ENCODE assay signal across 2 cellular contexts in genomic region chr20:2103454-2104153, GRCh38.
TF ChIP-seq lines count a peak whose summit lies in the region.

No MANE protein-coding gene starts in this region.

TF ChIP-seq in SK-N-SH, 30 proteins besides CTCF, POLR2A, EP300 and RAD21 (continued from another document):
- TF ChIP-seq REST (IDR thresholded peaks at IDR 0.05; ENCODE audit: low read depth, low read length) (no peak), EZH2phosphoT487 (IDR thresholded peaks at IDR 0.05; ENCODE audit: borderline replicate concordance, low read depth) (no peak), FOSL2 (IDR thresholded peaks at IDR 0.05; ENCODE audit: borderline replicate concordance, low read depth) (no peak), GABPA (IDR thresholded peaks at IDR 0.05; ENCODE audit: low read depth) (no peak), MXI1 (IDR thresholded peaks at IDR 0.05; ENCODE audit: low read depth, low read length) (no peak), ZBTB33 (IDR thresholded peaks at IDR 0.05; ENCODE audit: borderline replicate concordance, low read depth) (no peak), IRF3 (IDR thresholded peaks at IDR 0.05; ENCODE audit: low read depth, low read length) (no peak), TAF1 (IDR thresholded peaks at IDR 0.05; ENCODE audit: borderline replicate concordance, low read depth, low read length) (no peak), TCF12 (IDR thresholded peaks at IDR 0.05) (no peak), USF1 (IDR thresholded peaks at IDR 0.05; ENCODE audit: borderline replicate concordance, low read depth) (no peak), POLR2AphosphoS5 (IDR thresholded peaks at IDR 0.05; ENCODE audit: low read depth, low read length) (no peak)

TF ChIP-seq in SK-N-SH treated with all-trans-retinoic acid at 6 μM for 48 hours, 23 proteins besides CTCF, POLR2A, EP300 and RAD21 (continued from another document):
- no peak for TF ChIP-seq CREB5 (CRISPR knock-in tag; IDR thresholded peaks at IDR 0.05; ENCODE audit: low read depth)
- TF ChIP-seq ZNF70 (CRISPR knock-in tag; IDR thresholded peaks at IDR 0.05) = no peak
- TF ChIP-seq TCF4 (CRISPR knock-in tag; IDR thresholded peaks at IDR 0.05; ENCODE audit: borderline replicate concordance) = no peak
- TF ChIP-seq PPARA (CRISPR knock-in tag; IDR thresholded peaks at IDR 0.05; ENCODE audit: borderline replicate concordance) = no peak
- no peak for TF ChIP-seq ISL1 (CRISPR knock-in tag; IDR thresholded peaks at IDR 0.05)
- TF ChIP-seq ESRRG (CRISPR knock-in tag; IDR thresholded peaks at IDR 0.05) = no peak
- no peak for TF ChIP-seq ZNF8 (CRISPR knock-in tag; IDR thresholded peaks at IDR 0.05)
